Comparison of ENCODE assay signal across 8 cellular contexts in genomic region chr12:58443273-58443980, GRCh38.
A peak's percentile ranks its signal among the peaks of the same experiment; 100 is the strongest.
DNase-seq lines count a peak whose midpoint lies in the region; ATAC-seq and TF ChIP-seq lines count a peak whose summit lies in the region.

No MANE protein-coding gene starts in this region.

- H3K79me2 ChIP-seq in SK-N-SH (ENCODE audit: insufficient read depth): no peaks in the 10 kb centered on the region

- in situ Hi-C loops in ACHN (cut with HindIII; ENCODE audit: low pct_ligation_motif_present, low pct_unique_long_range_greater_than_20kb, low sequenced_read_pairs): no loop called here

- no peak overlapping the region for H2AFZ ChIP-seq in SK-N-SH (ENCODE audit: low read depth)

- no peaks in the 10 kb centered on the region for H3K36me3 ChIP-seq in SK-N-SH (replicated peaks in 1 of 2; ENCODE audit: control insufficient read depth in 1 of 2, insufficient read depth in 2 of 2, low read length in 1 of 2)

- no peaks in the 10 kb centered on the region for H3K9me3 ChIP-seq in SK-N-SH

- no peaks in the 10 kb centered on the region for H3K9me2 ChIP-seq in SK-N-SH

- no peaks in the 10 kb centered on the region for H3F3A ChIP-seq in SK-N-SH (replicated peaks; ENCODE audit: insufficient read depth)

- H3K4me3 ChIP-seq in SK-N-SH (ENCODE audit: low read depth in 2 of 2, low read length in 1 of 2): no peak overlapping the region; a peak in 1 of 4 replicates

- H3K9ac ChIP-seq in SK-N-SH: no peak overlapping the region

- TF ChIP-seq CTCF in SK-N-SH (IDR thresholded peaks at IDR 0.05): peak; percentile 59

- no peaks in the 10 kb centered on the region for H3K27me3 ChIP-seq in SK-N-SH (ENCODE audit: insufficient read depth)

- no peak overlapping the region for H3K27ac ChIP-seq in SK-N-SH (ENCODE audit: low read depth in 2 of 2, low read length in 1 of 2)

- no peak for TF ChIP-seq EP300 in SK-N-SH (IDR thresholded peaks at IDR 0.05; ENCODE audit: borderline replicate concordance in 1 of 2, low read depth in 1 of 2, low read length in 1 of 2)

- DNase-seq in ACHN (peak; percentile 72), SK-N-SH (peak; percentile 5), iPS DF 4.7 (ENCODE audit: extremely low read depth, low spot score) (peak; percentile 49), NOMO-1 treated with dmso at 0.1 percent for 144 hours (lab: John Stamatoyannopoulos, UW; ENCODE audit: unreplicated experiment) (no peak), RKO (ENCODE audit: low spot score) (no peak)

- CTCF ChIA-PET in SK-N-SH (lab: Yijun Ruan, JAX): interaction anchor here (0.7 to 1.6 kb wide), 3 partner anchors 61 to 179 kb away, joined by 3 to 4 read pairs (median 3); no protein-coding TSS in a partner anchor

- H3K4me1 ChIP-seq in SK-N-SH (ENCODE audit: control insufficient read depth in 1 of 2, insufficient read depth in 2 of 2, low read depth in 1 of 2, low read length in 1 of 2): no peaks in the 10 kb centered on the region

- no peak overlapping the region for H3K4me2 ChIP-seq in SK-N-SH

- no peaks in the 10 kb centered on the region for H4K20me1 ChIP-seq in SK-N-SH (ENCODE audit: insufficient read depth)

- TF ChIP-seq RAD21 in SK-N-SH (IDR thresholded peaks at IDR 0.05; ENCODE audit: low read length): peak; percentile 47

- POLR2A ChIA-PET in SK-N-SH (lab: Yijun Ruan, JAX): no interaction called here

- ATAC-seq in GM18511 (IDR thresholded peaks at IDR 0.05; ENCODE audit: unreplicated experiment) (peak; percentile 86), HG03025 (IDR thresholded peaks at IDR 0.05; ENCODE audit: low FRiP score, unreplicated experiment) (peak; percentile 68), HG03521 (IDR thresholded peaks at IDR 0.05; ENCODE audit: unreplicated experiment) (no peak)

TF ChIP-seq in SK-N-SH, 30 proteins besides CTCF, POLR2A, EP300 and RAD21:
- TF ChIP-seq SMC3 (IDR thresholded peaks at IDR 0.05; ENCODE audit: low read depth, low read length): peak; percentile 51
- no peak for TF ChIP-seq MAX (IDR thresholded peaks at IDR 0.05; ENCODE audit: low read depth)

Comparison
In these comparisons a context has a peak if more than half of its experiments do, and no peak if none do; other contexts are left out.
1. DNase-seq: peak in ACHN (single experiment), SK-N-SH (single experiment) and iPS DF 4.7 (single experiment); none in NOMO-1 treated with dmso at 0.1 percent for 144 hours (single experiment) and RKO (single experiment).